In genomic region chr15:37045241-37045640, GRCh38 we compare ENCODE assay signal across 23 cellular contexts. TPM values are rescaled to one million over a fixed set of nuclear protein-coding genes. Genes with fewer than 3 reads are reported as not detected.
DNase-seq lines count a peak whose midpoint lies in the region; ATAC-seq, FAIRE-seq and TF ChIP-seq lines count a peak whose summit lies in the region.
"Had no signal": no experiment of that assay in that cellular context is flagged by ENCODE, and none has a peak within 500 bp of the region (broad histone marks: within the 10 kb centered on the region; RNA-seq: fewer than 3 reads in every experiment).

No MANE protein-coding gene starts in this region.

- H3K27ac ChIP-seq in HepG2 (ENCODE audit: extremely low read length, insufficient read depth, low read length) (no peak overlapping the region), right lobe of liver (no peak overlapping the region), astrocyte (ENCODE audit: low read depth, low read length) (no peak overlapping the region), mesendoderm (ENCODE audit: low read depth, low read length) (peak overlapping the region; percentile 65), stomach (no peak overlapping the region)
- H3K27ac ChIP-seq: epithelial cell of prostate, neutrophil, Peyer's patch, psoas muscle had no signal

- H3K79me2 ChIP-seq in HepG2 (ENCODE audit: insufficient read depth, low read length) (no peaks in the 10 kb centered on the region), astrocyte (ENCODE audit: insufficient read depth, low read length) (peaks cover 45% of the 10 kb centered on the region), mesendoderm (ENCODE audit: control insufficient read depth, insufficient read depth, low read length) (no peaks in the 10 kb centered on the region)

- H3K4me1 ChIP-seq in HepG2 (ENCODE audit: insufficient read depth, low read length), result peaks cover 53% of the 10 kb centered on the region
- H3K4me1 ChIP-seq in right lobe of liver, result peaks cover 0 to 6% (median 0%) of the 10 kb centered on the region in 4 donors
- peaks cover 17% of the 10 kb centered on the region for H3K4me1 ChIP-seq in astrocyte (ENCODE audit: insufficient read depth, low read length)
- H3K4me1 ChIP-seq in mesendoderm (ENCODE audit: control insufficient read depth, low read depth, low read length), result peaks cover 12% of the 10 kb centered on the region
- H3K4me1 ChIP-seq in stomach, result peaks cover 0 to 25% (median 10%) of the 10 kb centered on the region in 4 donors
- H3K4me1 ChIP-seq: psoas muscle had no signal

- H3K79me1 ChIP-seq in mesendoderm (ENCODE audit: low read length), result no peaks in the 10 kb centered on the region

- no peak overlapping the region for H3K18ac ChIP-seq in mesendoderm (ENCODE audit: low read length)

- no peak overlapping the region for H4K5ac ChIP-seq in mesendoderm (ENCODE audit: low read length)

- ATAC-seq in HepG2 (no peak), right lobe of liver (no peak)
- no peak for ATAC-seq in stimulated activated effector memory CD8-positive, alpha-beta T cell treated with anti-CD3 and anti-CD28 coated beads, Interleukin-12 subunit alpha, Interleukin-12 subunit beta, amount 100 ng/mL, for 72 hours
- ATAC-seq: activated CD4-positive, CD25-positive, alpha-beta regulatory T cell treated with anti-CD3 and anti-CD28 coated beads, Interleukin-2, amount 50 U/mL, for 24 hours; psoas muscle had no signal

- in situ Hi-C loops in HepG2 (cut with HindIII; ENCODE audit: extremely low pct_ligation_motif_present, low pct_unique_long_range_greater_than_20kb), result loop anchor here (10.0 kb wide), 1 partner anchor 50 kb away; no protein-coding TSS in a partner anchor

- H3K36me3 ChIP-seq in HepG2 (replicated peaks in 1 of 2; ENCODE audit: control insufficient read depth in 1 of 2, insufficient read depth in 2 of 2, low read length in 2 of 2) (peaks cover 0 to 8% of the 10 kb centered on the region in 2 experiments; a peak in 2 of 5 replicates), right lobe of liver (no peaks in the 10 kb centered on the region), astrocyte (ENCODE audit: insufficient read depth, low read length) (peaks cover 6% of the 10 kb centered on the region), mesendoderm (ENCODE audit: control insufficient read depth, insufficient read depth, low read length) (no peaks in the 10 kb centered on the region), stomach (peaks cover 0 to 10% (median 2%) of the 10 kb centered on the region in 4 donors)
- H3K36me3 ChIP-seq: neutrophil, Peyer's patch had no signal

- no peak for FAIRE-seq in HepG2 (lab: Jason Lieb, UNC)
- FAIRE-seq in astrocyte (lab: Jason Lieb, UNC), result no peak
- FAIRE-seq: A204.1, GM18507 had no signal

- H2AK5ac ChIP-seq in mesendoderm (ENCODE audit: low read length), result no peak overlapping the region

- no peak for TF ChIP-seq CTCF in HepG2 (CRISPR knock-in tag; IDR thresholded peaks at IDR 0.05)
- no peak for TF ChIP-seq CTCF in right lobe of liver (IDR thresholded peaks at IDR 0.05)
- TF ChIP-seq CTCF in astrocyte (IDR thresholded peaks at IDR 0.05; ENCODE audit: insufficient read depth, low read depth, low read length), result no peak
- TF ChIP-seq CTCF in stomach (IDR thresholded peaks at IDR 0.05), result no peak

- CTCF ChIA-PET in HepG2 (lab: Yijun Ruan, JAX; ENCODE audit: low intra/inter-chr PET ratio, low total read pairs), result no interaction called here

- H3K9ac ChIP-seq in HepG2 (ENCODE audit: insufficient read depth, low read depth, low read length) (no peak overlapping the region), astrocyte (ENCODE audit: low read length) (no peak overlapping the region), mesendoderm (ENCODE audit: low read length) (no peak overlapping the region)

- no peaks in the 10 kb centered on the region for H4K20me1 ChIP-seq in HepG2 (ENCODE audit: insufficient read depth, low read length)
- H4K20me1 ChIP-seq in astrocyte (ENCODE audit: insufficient read depth, low read length), result peaks cover 50% of the 10 kb centered on the region

- 93% methylated on average over 3 of the region's 3 CpGs for WGBS in HepG2 (ENCODE audit: low lambda C conversion rate)
- WGBS in right lobe of liver (ENCODE audit: insufficient coverage, low coverage, low lambda C conversion rate, missing lambda C conversion rate), result 87% methylated on average over 3 of the region's 3 CpGs
- WGBS in mesendoderm (ENCODE audit: extremely low coverage, insufficient coverage, low lambda C conversion rate), result no CpG with 5 or more reads among the region's 3 CpGs
- WGBS in stomach, 5 donors, result 78 to 96% (median 90%) methylated on average over 3 of the region's 3 CpGs

- DNase-seq in HepG2 (ENCODE audit: low spot score), result no peak
- DNase-seq in right lobe of liver, result no peak
- no peak for DNase-seq in astrocyte (ENCODE audit: low read depth)
- peak; percentile 54 for DNase-seq in mesendoderm
- no peak for DNase-seq in GM19238 (ENCODE audit: insufficient read length, low spot score)
- DNase-seq in stomach, result no peak
- no peak for DNase-seq in NCI-H2029 (lab: John Stamatoyannopoulos, UW)
- DNase-seq in stimulated activated effector memory CD8-positive, alpha-beta T cell treated with anti-CD3 and anti-CD28 coated beads, Interleukin-12 subunit alpha, Interleukin-12 subunit beta, amount 100 ng/mL, for 72 hours (ENCODE audit: low spot score in 2 of 2), result no peak
- DNase-seq: activated CD4-positive, alpha-beta memory T cell treated with anti-CD3 and anti-CD28 coated beads, Interleukin-2, amount 10 ng/mL, durations not matched to agents 7 days and 5 days; CD8-positive, alpha-beta memory T cell; GDM1; left ventricle myocardium superior; NCI-H2107; Peyer's patch; psoas muscle had no signal

- POLR2A ChIA-PET in HepG2 (lab: Yijun Ruan, JAX), result no interaction called here

- H3K23ac ChIP-seq in mesendoderm (ENCODE audit: low read length), result no peak overlapping the region

- peaks cover 25% of the 10 kb centered on the region for H3K4me1 Mint-ChIP-seq in astrocyte (ENCODE audit: low read depth, unreplicated experiment)
- no peaks in the 10 kb centered on the region for H3K4me1 Mint-ChIP-seq in stimulated activated effector memory CD8-positive, alpha-beta T cell treated with anti-CD3 and anti-CD28 coated beads, Interleukin-12 subunit alpha, Interleukin-12 subunit beta, amount 100 ng/mL, for 72 hours
- H3K4me1 Mint-ChIP-seq: activated CD4-positive, alpha-beta memory T cell treated with anti-CD3 and anti-CD28 coated beads, Interleukin-2, amount 10 ng/mL, durations not matched to agents 7 days and 5 days; CD8-positive, alpha-beta memory T cell had no signal

- no peak overlapping the region for H3K4ac ChIP-seq in mesendoderm (ENCODE audit: low read depth, low read length)

- no peak overlapping the region for H2BK120ac ChIP-seq in mesendoderm (ENCODE audit: low read depth, low read length)

- no TSS peak for BruUV-seq in HepG2 (replicated peaks; lab: Mats Ljungman, UMichigan)

- peak overlapping the region; percentile 40 for H3K4me3 Mint-ChIP-seq in astrocyte (ENCODE audit: unreplicated experiment)
- no peak overlapping the region for H3K4me3 Mint-ChIP-seq in stimulated activated effector memory CD8-positive, alpha-beta T cell treated with anti-CD3 and anti-CD28 coated beads, Interleukin-12 subunit alpha, Interleukin-12 subunit beta, amount 100 ng/mL, for 72 hours
- H3K4me3 Mint-ChIP-seq: activated CD4-positive, alpha-beta memory T cell treated with anti-CD3 and anti-CD28 coated beads, Interleukin-2, amount 10 ng/mL, durations not matched to agents 7 days and 5 days; activated naive CD8-positive, alpha-beta T cell; CD8-positive, alpha-beta memory T cell had no signal

- TF ChIP-seq RAD21 in HepG2 (CRISPR knock-in tag; IDR thresholded peaks at IDR 0.05), result no peak

- no peak overlapping the region for H3K27ac Mint-ChIP-seq in astrocyte (ENCODE audit: unreplicated experiment)
- H3K27ac Mint-ChIP-seq in stimulated activated effector memory CD8-positive, alpha-beta T cell treated with anti-CD3 and anti-CD28 coated beads, Interleukin-12 subunit alpha, Interleukin-12 subunit beta, amount 100 ng/mL, for 72 hours, result no peak overlapping the region
- H3K27ac Mint-ChIP-seq: activated CD4-positive, alpha-beta memory T cell treated with anti-CD3 and anti-CD28 coated beads, Interleukin-2, amount 10 ng/mL, durations not matched to agents 7 days and 5 days; activated naive CD8-positive, alpha-beta T cell; CD8-positive, alpha-beta memory T cell had no signal

- TF ChIP-seq POLR2A in HepG2 (IDR thresholded peaks at IDR 0.05; ENCODE audit: insufficient read depth in 1 of 2, low read depth in 2 of 2, low read length in 2 of 2), result no peak
- no peak for TF ChIP-seq POLR2A in right lobe of liver (IDR thresholded peaks at IDR 0.05)
- no peak for TF ChIP-seq POLR2A in stomach (IDR thresholded peaks at IDR 0.05)

- peak overlapping the region; percentile 35 for H3K56ac ChIP-seq in mesendoderm (ENCODE audit: low read length)

- TF ChIP-seq EP300 in HepG2 (IDR thresholded peaks at IDR 0.05; ENCODE audit: low read depth in 2 of 2, low read length in 2 of 2), result no peak
- no peak for TF ChIP-seq EP300 in HepG2 (CRISPR knock-in tag; IDR thresholded peaks at IDR 0.05; ENCODE audit: borderline replicate concordance)
- no peak for TF ChIP-seq EP300 in stomach (IDR thresholded peaks at IDR 0.05)

- H4K8ac ChIP-seq in mesendoderm (ENCODE audit: low read depth, low read length), result no peak overlapping the region

- peaks cover 3% of the 10 kb centered on the region for H3K36me3 Mint-ChIP-seq in astrocyte (ENCODE audit: low read depth, unreplicated experiment)
- H3K36me3 Mint-ChIP-seq in stimulated activated effector memory CD8-positive, alpha-beta T cell treated with anti-CD3 and anti-CD28 coated beads, Interleukin-12 subunit alpha, Interleukin-12 subunit beta, amount 100 ng/mL, for 72 hours, result no peaks in the 10 kb centered on the region
- H3K36me3 Mint-ChIP-seq: activated naive CD8-positive, alpha-beta T cell; CD8-positive, alpha-beta memory T cell had no signal

- peak overlapping the region; percentile 81; the same call in 1 of the 2 replicates for H3K4me2 ChIP-seq in HepG2 (ENCODE audit: low read depth, low read length)
- no peak overlapping the region for H3K4me2 ChIP-seq in astrocyte (ENCODE audit: low read length)
- H3K4me2 ChIP-seq in mesendoderm (ENCODE audit: low read length), result no peak overlapping the region

- H3K4me3 ChIP-seq in HepG2 (replicated peaks in 1 of 3; ENCODE audit: insufficient read depth in 1 of 3, low read depth in 2 of 3, low read length in 3 of 3) (no peak overlapping the region), right lobe of liver (no peak overlapping the region), astrocyte (ENCODE audit: insufficient read depth, low read depth, low read length) (no peak overlapping the region), mesendoderm (ENCODE audit: low read length) (no peak overlapping the region), stomach (no peak overlapping the region)
- H3K4me3 ChIP-seq: ascending aorta, HAP-1, Peyer's patch, psoas muscle had no signal

- H2BK15ac ChIP-seq in mesendoderm (replicated peaks; ENCODE audit: low read depth), result no peak overlapping the region

- H3K9me3 Mint-ChIP-seq in astrocyte (ENCODE audit: unreplicated experiment), result no peaks in the 10 kb centered on the region
- H3K9me3 Mint-ChIP-seq in stimulated activated effector memory CD8-positive, alpha-beta T cell treated with anti-CD3 and anti-CD28 coated beads, Interleukin-12 subunit alpha, Interleukin-12 subunit beta, amount 100 ng/mL, for 72 hours, result no peaks in the 10 kb centered on the region
- H3K9me3 Mint-ChIP-seq: activated CD4-positive, alpha-beta memory T cell treated with anti-CD3 and anti-CD28 coated beads, Interleukin-2, amount 10 ng/mL, durations not matched to agents 7 days and 5 days; CD8-positive, alpha-beta memory T cell had no signal

- no peak overlapping the region for H2BK5ac ChIP-seq in mesendoderm (ENCODE audit: low read length)

- H2AFZ ChIP-seq in HepG2 (ENCODE audit: low read length) (no peak overlapping the region), astrocyte (ENCODE audit: low read depth, low read length) (no peak overlapping the region)

- H3K27me3 Mint-ChIP-seq in astrocyte (ENCODE audit: low read depth, unreplicated experiment), result no peaks in the 10 kb centered on the region
- H3K27me3 Mint-ChIP-seq: activated CD4-positive, alpha-beta memory T cell treated with anti-CD3 and anti-CD28 coated beads, Interleukin-2, amount 10 ng/mL, durations not matched to agents 7 days and 5 days had no signal

- no peaks in the 10 kb centered on the region for H3K9me3 ChIP-seq in HepG2 (ENCODE audit: low read length)
- H3K9me3 ChIP-seq in right lobe of liver, result no peaks in the 10 kb centered on the region
- no peaks in the 10 kb centered on the region for H3K9me3 ChIP-seq in astrocyte (ENCODE audit: insufficient read depth, low read depth, low read length)
- H3K9me3 ChIP-seq in stomach, result no peaks in the 10 kb centered on the region
- H3K9me3 ChIP-seq: ascending aorta, HAP-1, neutrophil, Peyer's patch, psoas muscle had no signal

- intact Hi-C loops in HepG2 (cut with micrococcal nuclease; ENCODE audit: unreplicated experiment) (loop anchor here (5.0 to 10.0 kb wide), 3 partner anchors 42 to 110 kb away; no protein-coding TSS in a partner anchor), right lobe of liver (cut with DNase I) (no loop called here), stomach (cut with DNase I; ENCODE audit: low total_unique reads) (no loop called here)

- H3K27me3 ChIP-seq in HepG2 (ENCODE audit: control insufficient read depth in 1 of 2, insufficient read depth in 2 of 2, low read length in 2 of 2) (no peaks in the 10 kb centered on the region), right lobe of liver (no peaks in the 10 kb centered on the region), astrocyte (ENCODE audit: insufficient read depth, low read length) (no peaks in the 10 kb centered on the region), mesendoderm (ENCODE audit: insufficient read depth, low read length, poor library complexity) (no peaks in the 10 kb centered on the region), stomach (no peaks in the 10 kb centered on the region)
- H3K27me3 ChIP-seq: ascending aorta, neutrophil, Peyer's patch had no signal

RNA-seq across cellular contexts. Expression of gene MEIS2, which starts 55.1 kb away (rescaled TPM):
- total RNA-seq in HepG2 (2016; rRNA removed; fragmentation: Illumina TruSeq; extraction: Trizol) (12.4 and 12.6 TPM in 2 replicates), right lobe of liver (10 to 100 TPM in 2 of 6 experiments, 1 to 10 TPM in 4; 6.1 to 18.0 (median 7.9) TPM), astrocyte (30.9 and 35.6 TPM in 2 replicates), stomach (10 to 100 TPM in 4 of 5 donors, 1 to 10 TPM in 1; 9.6 to 77.7 (median 46.1) TPM)
- total RNA-seq in HepG2 (2016; cell fraction: cytosol; rRNA removed; fragmentation: Illumina TruSeq; extraction: Trizol; ENCODE audit: low read depth), result 3.1 and 3.3 TPM in 2 replicates
- 10.3 and 12.7 TPM in 2 replicates for total RNA-seq in HepG2 (2016; cell fraction: insoluble cytoplasmic fraction; rRNA removed; fragmentation: Illumina TruSeq; extraction: Trizol)
- total RNA-seq in HepG2 (2016; cell fraction: membrane; rRNA removed; fragmentation: Illumina TruSeq; extraction: Trizol), result 7.1 TPM in 2 replicates
- total RNA-seq in HepG2 (2016; cell fraction: nucleus; rRNA removed; fragmentation: Illumina TruSeq; extraction: Trizol), result 24.2 and 26.1 TPM in 2 replicates
- polyA plus RNA-seq in HepG2 (2011; rRNA removed) (9.4 and 10.7 TPM in 2 replicates), stomach (10 to 100 TPM in 1 of 3 donors, 1 to 10 TPM in 2; 3.9 to 12.4 (median 9.2) TPM)
- 6.7 and 8.0 TPM in 2 replicates for polyA plus RNA-seq in HepG2 (2011; cell fraction: cytosol; rRNA removed)
- 16.3 and 19.6 TPM in 2 replicates for polyA plus RNA-seq in HepG2 (2011; cell fraction: nucleus; rRNA removed)
- 8.0 and 8.7 TPM in 2 replicates for polyA plus RNA-seq in HepG2 (2012)
- 0.67 and 1.0 TPM in 2 replicates for polyA plus RNA-seq in HepG2 (2016; cell fraction: cytosol; fragmentation: Illumina TruSeq; extraction: Trizol; ENCODE audit: low read depth)
- polyA plus RNA-seq in HepG2 (2016; cell fraction: insoluble cytoplasmic fraction; fragmentation: Illumina TruSeq; extraction: Trizol; ENCODE audit: low read depth), result 11.3 and 12.6 TPM in 2 replicates
- polyA plus RNA-seq in HepG2 (2016; cell fraction: membrane; fragmentation: Illumina TruSeq; extraction: Trizol; ENCODE audit: low read depth), result 3.0 and 4.3 TPM in 2 replicates
- 12.4 and 16.9 TPM in 2 replicates for polyA plus RNA-seq in HepG2 (2016; cell fraction: nucleus; fragmentation: Illumina TruSeq; extraction: Trizol; ENCODE audit: insufficient read depth, low read depth)
- polyA minus RNA-seq in HepG2 (2011; rRNA and poly(A)+ RNA removed; ENCODE audit: low replicate concordance), result 14.2 and 16.5 TPM in 2 replicates
- 3.7 and 6.8 TPM in 2 replicates for polyA minus RNA-seq in HepG2 (2011; cell fraction: cytosol; rRNA and poly(A)+ RNA removed)
- polyA minus RNA-seq in HepG2 (2011; cell fraction: nucleus; rRNA and poly(A)+ RNA removed), result 67.3 and 70.4 TPM in 2 replicates
- 0.14 TPM for polyA plus RNA-seq in mesendoderm (2013, experiment 1 of 2)
- 0.20 TPM for polyA plus RNA-seq in mesendoderm (2013, experiment 2 of 2)
- total RNA-seq: activated CD4-positive, alpha-beta memory T cell treated with anti-CD3 and anti-CD28 coated beads, Interleukin-2, amount 10 ng/mL, durations not matched to agents 7 days and 5 days; CD8-positive, alpha-beta memory T cell had no signal
- polyA plus RNA-seq: CD8-positive, alpha-beta memory T cell had no signal
